ENCODE assay signal across 13 cellular contexts in the genomic region with DNA sequence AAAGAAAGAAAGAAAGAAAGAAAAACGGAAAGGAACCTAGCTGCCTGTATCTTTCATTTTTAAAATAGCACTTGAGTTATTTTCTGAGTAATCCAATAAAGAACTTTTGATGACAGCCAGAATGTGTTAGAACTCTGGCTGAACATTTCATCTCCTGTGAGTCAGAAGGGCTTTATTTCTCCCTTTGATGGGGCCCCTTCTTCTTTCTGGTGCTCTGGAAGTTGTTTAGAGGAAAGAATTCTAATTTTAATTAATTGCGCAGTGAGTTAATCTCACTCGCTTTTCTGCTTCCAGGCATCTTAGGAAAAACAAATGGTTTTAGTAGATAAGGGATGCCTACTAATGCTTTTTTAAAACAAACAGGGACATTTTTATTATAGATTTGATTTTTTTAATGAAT. TPM values are rescaled to one million over a fixed set of nuclear protein-coding genes. Genes with fewer than 3 reads are reported as not detected.
A peak's percentile ranks its signal among the peaks of the same experiment; 100 is the strongest.
DNase-seq lines count a peak whose midpoint lies in the region; ATAC-seq and TF ChIP-seq lines count a peak whose summit lies in the region.
"Had no signal": no experiment of that assay in that cellular context is flagged by ENCODE, and none has a peak within 500 bp of the region (broad histone marks: within the 10 kb centered on the region; RNA-seq: fewer than 3 reads in every experiment).

No MANE protein-coding gene starts in this region.

- no TSS peak for BruUV-seq in PC-3 (replicated peaks; lab: Mats Ljungman, UMichigan)

- CTCF ChIA-PET in PC-3 (lab: Charles Lee) (no interaction called here), RWPE1 (lab: Yijun Ruan, JAX) (no interaction called here)

- peak; percentile 43 for ATAC-seq in PC-3
- no peak for ATAC-seq in sciatic nerve
- ATAC-seq: stimulated activated naive CD8-positive, alpha-beta T cell treated with anti-CD3 and anti-CD28 coated beads, Interleukin-15, amount 100 ng/mL, for 72 hours had no signal

- H4K20me1 ChIP-seq in PC-3 (ENCODE audit: low read length): no peaks in the 10 kb centered on the region
- no peaks in the 10 kb centered on the region for H4K20me1 ChIP-seq in neural progenitor cell (ENCODE audit: low read depth)

- H3K4me3 ChIP-seq in PC-3 (ENCODE audit: low read length) (no peak overlapping the region), esophagus muscularis mucosa (no peak overlapping the region), neural progenitor cell (no peak overlapping the region)
- H3K4me3 ChIP-seq: BLaER1 treated with 17β-estradiol and CSF1 and Interleukin-3, amounts not matched to agents 10 nM and 100 nM had no signal

- no peak for TF ChIP-seq POLR2A in esophagus muscularis mucosa (IDR thresholded peaks at IDR 0.05; ENCODE audit: low read depth)

- H3K27ac Mint-ChIP-seq in neural progenitor cell: peak overlapping the region; percentile 58
- H3K27ac Mint-ChIP-seq: IgD-negative memory B cell; stimulated activated naive CD8-positive, alpha-beta T cell treated with anti-CD3 and anti-CD28 coated beads, Interleukin-15, amount 100 ng/mL, for 72 hours had no signal

- H3K4me1 ChIP-seq in PC-3 (ENCODE audit: insufficient read depth, low read length) (no peaks in the 10 kb centered on the region), esophagus muscularis mucosa (peaks cover 0 to 21% (median 16%) of the 10 kb centered on the region in 4 donors), neural progenitor cell (peaks cover 13% of the 10 kb centered on the region)
- H3K4me1 ChIP-seq: BLaER1 treated with 17β-estradiol and CSF1 and Interleukin-3, amounts not matched to agents 10 nM and 100 nM had no signal

- peaks cover 2% of the 10 kb centered on the region for H3K27me3 Mint-ChIP-seq in neural progenitor cell (ENCODE audit: insufficient read depth, low read depth)

- WGBS in esophagus muscularis mucosa: 21% methylated on average over 3 of the region's 3 CpGs

- TF ChIP-seq CTCF in PC-3 (conservative IDR thresholded peaks at IDR 0.05; ENCODE audit: low read depth, low read length) (no peak), esophagus muscularis mucosa (IDR thresholded peaks at IDR 0.05) (no peak), neural progenitor cell (IDR thresholded peaks at IDR 0.05) (no peak), RWPE1 (conservative IDR thresholded peaks at IDR 0.05; ENCODE audit: low read depth) (no peak)

- H3K9ac ChIP-seq in PC-3 (ENCODE audit: low read length): no peak overlapping the region
- no peak overlapping the region for H3K9ac ChIP-seq in neural progenitor cell
- H3K9ac ChIP-seq: BLaER1 treated with 17β-estradiol and CSF1 and Interleukin-3, amounts not matched to agents 10 nM and 100 nM had no signal

- H3K27me3 ChIP-seq in PC-3 (ENCODE audit: low read length) (no peaks in the 10 kb centered on the region), esophagus muscularis mucosa (no peaks in the 10 kb centered on the region), neural progenitor cell (no peaks in the 10 kb centered on the region)
- H3K27me3 ChIP-seq: BLaER1 treated with 17β-estradiol and CSF1 and Interleukin-3, amounts not matched to agents 10 nM and 100 nM had no signal

- H2AFZ ChIP-seq in PC-3 (ENCODE audit: low read length) (no peak overlapping the region), neural progenitor cell (replicated peaks) (no peak overlapping the region)

- H3K36me3 ChIP-seq in PC-3 (ENCODE audit: low read depth, low read length) (no peaks in the 10 kb centered on the region; the same call in 1 of the 2 replicates), esophagus muscularis mucosa (no peaks in the 10 kb centered on the region), neural progenitor cell (peaks cover 4% of the 10 kb centered on the region)

- no peaks in the 10 kb centered on the region for H3K9me2 ChIP-seq in PC-3 (replicated peaks; ENCODE audit: low read length)

- H3K36me3 Mint-ChIP-seq in neural progenitor cell: peaks cover 30% of the 10 kb centered on the region
- H3K36me3 Mint-ChIP-seq: IgD-negative memory B cell had no signal

- POLR2A ChIA-PET in PC-3 (lab: Charles Lee; ENCODE audit: unreplicated experiment) (interaction anchor here (0.6 kb wide), 1 partner anchor 821 kb away, joined by 4 read pairs; no protein-coding TSS in a partner anchor), RWPE1 (lab: Yijun Ruan, JAX; ENCODE audit: low non-redundant PET) (no interaction called here)

- peaks cover 2% of the 10 kb centered on the region for H3K9me3 Mint-ChIP-seq in neural progenitor cell
- H3K9me3 Mint-ChIP-seq: IgD-negative memory B cell; stimulated activated naive CD8-positive, alpha-beta T cell treated with anti-CD3 and anti-CD28 coated beads, Interleukin-15, amount 100 ng/mL, for 72 hours had no signal

- H3F3A ChIP-seq in PC-3 (ENCODE audit: low read length, unreplicated experiment): no peaks in the 10 kb centered on the region
- no peaks in the 10 kb centered on the region for H3F3A ChIP-seq in neural progenitor cell (ENCODE audit: low read depth)

- intact Hi-C loops in PC-3 (cut with micrococcal nuclease) (no loop called here), esophagus muscularis mucosa (cut with DNase I) (no loop called here), sciatic nerve (cut with DNase I) (no loop called here)

- H3K27ac ChIP-seq in PC-3 (ENCODE audit: low read length) (no peak overlapping the region), esophagus muscularis mucosa (replicated peaks in 1 of 4) (peak overlapping the region in 3 of 4 donors; percentile 11 to 26 (median 14)), neural progenitor cell (peak overlapping the region; percentile 31), RWPE1 (no peak overlapping the region)
- H3K27ac ChIP-seq: BLaER1 treated with 17β-estradiol and CSF1 and Interleukin-3, amounts not matched to agents 10 nM and 100 nM had no signal

- H3K9me3 ChIP-seq in PC-3 (ENCODE audit: low read length) (no peaks in the 10 kb centered on the region), esophagus muscularis mucosa (no peaks in the 10 kb centered on the region), neural progenitor cell (ENCODE audit: low read depth) (no peaks in the 10 kb centered on the region)

- no peak for TF ChIP-seq EP300 in esophagus muscularis mucosa (IDR thresholded peaks at IDR 0.05)

- no peak overlapping the region for H3K4me3 Mint-ChIP-seq in neural progenitor cell
- H3K4me3 Mint-ChIP-seq: IgD-negative memory B cell; stimulated activated naive CD8-positive, alpha-beta T cell treated with anti-CD3 and anti-CD28 coated beads, Interleukin-15, amount 100 ng/mL, for 72 hours had no signal

- peaks cover 26% of the 10 kb centered on the region for H3K4me1 Mint-ChIP-seq in neural progenitor cell
- H3K4me1 Mint-ChIP-seq: IgD-negative memory B cell; stimulated activated naive CD8-positive, alpha-beta T cell treated with anti-CD3 and anti-CD28 coated beads, Interleukin-15, amount 100 ng/mL, for 72 hours had no signal

- H3K4me2 ChIP-seq in PC-3 (ENCODE audit: low read length) (no peak overlapping the region), neural progenitor cell (no peak overlapping the region)
- H3K4me2 ChIP-seq: BLaER1 treated with 17β-estradiol and CSF1 and Interleukin-3, amounts not matched to agents 10 nM and 100 nM had no signal

- peak; percentile 82 for DNase-seq in AG20443 (ENCODE audit: low spot score)
- peak; percentile 9 for DNase-seq in PC-3
- no peak for DNase-seq in esophagus muscularis mucosa (ENCODE audit: extremely low spot score)
- no peak for DNase-seq in neural progenitor cell (ENCODE audit: low spot score)
- no peak for DNase-seq in sciatic nerve (ENCODE audit: low spot score)
- no peak for DNase-seq in NCI-H1092 treated with DMSO at 0.1 percent for 48 hours (lab: John Stamatoyannopoulos, UW)
- no peak for DNase-seq in RWPE1 (ENCODE audit: low spot score)
- DNase-seq in foreskin melanocyte: no peak
- DNase-seq: activated CD8-positive, alpha-beta memory T cell treated with anti-CD3 and anti-CD28 coated beads, Interleukin-2, amount 50 U/mL, for 4 hours; NCI-H1436 treated with DMSO at 0.1 percent for 48 hours; stimulated activated naive CD8-positive, alpha-beta T cell treated with anti-CD3 and anti-CD28 coated beads, Interleukin-15, amount 100 ng/mL, for 72 hours had no signal

- no peaks in the 10 kb centered on the region for H3K79me2 ChIP-seq in PC-3 (ENCODE audit: low read length)
- H3K79me2 ChIP-seq in neural progenitor cell (ENCODE audit: low read depth): no peaks in the 10 kb centered on the region

RNA-seq across cellular contexts. Expression of gene COMMD9, which starts 57.9 kb away (rescaled TPM):
- total RNA-seq in PC-3 (2014; rRNA removed): 54.8 and 70.8 TPM in 2 replicates
- total RNA-seq in esophagus muscularis mucosa: 10 to 100 TPM; 18.3 to 45.5 (median 27.7) TPM
- total RNA-seq in neural progenitor cell (ENCODE audit: low replicate concordance): 27.0 and 28.4 TPM in 2 replicates
- total RNA-seq in sciatic nerve: 35.8 TPM

Comparison
In these comparisons a context has a peak if more than half of its experiments do, and no peak if none do; other contexts are left out.
1. DNase-seq: peak in AG20443 (single experiment) and PC-3 (single experiment); none in esophagus muscularis mucosa (single experiment), neural progenitor cell (single experiment), sciatic nerve (single experiment), NCI-H1092 treated with DMSO at 0.1 percent for 48 hours (single experiment), RWPE1 (single experiment) and foreskin melanocyte (single experiment).
2. H3K27ac ChIP-seq: peak in esophagus muscularis mucosa (3 of 4) and neural progenitor cell (single experiment); none in PC-3 (single experiment) and RWPE1 (single experiment).